Comparison of ENCODE assay signal across 20 cellular contexts in the genomic region with DNA sequence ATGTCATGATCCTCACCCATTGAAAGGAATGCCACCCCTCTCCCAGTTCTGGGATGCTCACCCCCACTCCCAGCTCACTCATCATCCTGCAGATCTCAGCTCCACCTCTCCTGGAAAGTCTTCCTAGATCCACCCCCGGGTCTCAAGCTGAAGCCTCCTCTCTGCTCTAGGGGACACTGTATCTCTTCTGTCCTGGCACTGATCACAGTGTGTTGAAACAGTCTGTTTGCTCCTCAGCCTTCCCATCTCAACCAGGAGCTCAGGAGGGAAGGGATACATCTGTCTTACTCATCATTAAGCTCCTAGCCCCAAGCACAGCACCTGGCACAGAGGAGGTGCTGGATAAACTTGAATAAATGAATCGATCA.
A peak's percentile ranks its signal among the peaks of the same experiment; 100 is the strongest.
DNase-seq lines count a peak whose midpoint lies in the region; ATAC-seq and TF ChIP-seq lines count a peak whose summit lies in the region.
"Had no signal": no experiment of that assay in that cellular context is flagged by ENCODE, and none has a peak within 500 bp of the region (broad histone marks: within the 10 kb centered on the region; RNA-seq: fewer than 3 reads in every experiment).

No MANE protein-coding gene starts in this region.

- no peak overlapping the region for H3K4me3 ChIP-seq in left ventricle myocardium inferior
- H3K4me3 ChIP-seq in breast epithelium = no peak overlapping the region
- H3K4me3 ChIP-seq in vagina = no peak overlapping the region
- H3K4me3 ChIP-seq: BLaER1, GM12878, GM23248, HAP-1 had no signal

- H3K4me1 ChIP-seq in left ventricle myocardium inferior (peaks cover 74% of the 10 kb centered on the region), breast epithelium (peaks cover 25 to 51% of the 10 kb centered on the region in 2 donors), vagina (peaks cover 69% of the 10 kb centered on the region)

- intact Hi-C loops in Right ventricle myocardium superior (cut with DNase I) (no loop called here), left ventricle myocardium inferior (cut with micrococcal nuclease) (no loop called here), breast epithelium (cut with DNase I; ENCODE audit: low total_unique reads) (loop anchor here (1.0 kb wide), 1 partner anchor 39 kb away; no protein-coding TSS in a partner anchor), vagina (cut with DNase I) (no loop called here)

- no peaks in the 10 kb centered on the region for H3K36me3 Mint-ChIP-seq in nephron (ENCODE audit: low read depth)
- H3K36me3 Mint-ChIP-seq: CD4-positive, alpha-beta memory T cell had no signal

- DNase-seq in Right ventricle myocardium superior = peak; percentile 19
- no peak for DNase-seq in left ventricle myocardium inferior
- no peak for DNase-seq in breast epithelium (ENCODE audit: low spot score in 2 of 2)
- DNase-seq in vagina (ENCODE audit: extremely low spot score in 2 of 2) = no peak
- DNase-seq in iPS-NIHi7 (ENCODE audit: extremely low spot score) = no peak
- no peak for DNase-seq in NCI-H82 (lab: John Stamatoyannopoulos, UW)
- no peak for DNase-seq in NCI-H128 (lab: John Stamatoyannopoulos, UW; ENCODE audit: unreplicated experiment)
- DNase-seq: CD4-positive, alpha-beta memory T cell; DMS153; GM23248; NCI-H1105 treated with DMSO at 0.1 percent for 48 hours; NCI-H1694 treated with DMSO at 0.1 percent for 48 hours; NCI-H2107; NCI-H2227 treated with DMSO at 0.1 percent for 48 hours; NCI-H510A treated with DMSO at 0.1 percent for 48 hours; NCI-H774 had no signal

- H3K27me3 ChIP-seq in left ventricle myocardium inferior (ENCODE audit: low read depth) (no peaks in the 10 kb centered on the region), breast epithelium (no peaks in the 10 kb centered on the region), vagina (no peaks in the 10 kb centered on the region)
- H3K27me3 ChIP-seq: BLaER1 had no signal

- no peak overlapping the region for H3K27ac ChIP-seq in left ventricle myocardium inferior (replicated peaks)
- H3K27ac ChIP-seq in breast epithelium = peak overlapping the region; percentile 84 to 91
- peak overlapping the region; percentile 79 for H3K27ac ChIP-seq in vagina
- H3K27ac ChIP-seq: BLaER1, GM23248 had no signal

- H3K9me3 Mint-ChIP-seq in nephron = no peaks in the 10 kb centered on the region

- peak overlapping the region in 2 of 3 experiments; percentile 5 to 19 for H3K27ac Mint-ChIP-seq in nephron
- H3K27ac Mint-ChIP-seq: CD4-positive, alpha-beta memory T cell had no signal

- no peaks in the 10 kb centered on the region for H3K27me3 Mint-ChIP-seq in nephron (ENCODE audit: low read depth)

- TF ChIP-seq CTCF in left ventricle myocardium inferior (IDR thresholded peaks at IDR 0.05; ENCODE audit: borderline replicate concordance) (no peak), breast epithelium (IDR thresholded peaks at IDR 0.05) (no peak), nephron (IDR thresholded peaks at IDR 0.05; ENCODE audit: unreplicated experiment in 3 of 3) (no peak), vagina (IDR thresholded peaks at IDR 0.05) (no peak)

- no peaks in the 10 kb centered on the region for H3K36me3 ChIP-seq in left ventricle myocardium inferior
- H3K36me3 ChIP-seq in breast epithelium = no peaks in the 10 kb centered on the region
- no peaks in the 10 kb centered on the region for H3K36me3 ChIP-seq in vagina
- H3K36me3 ChIP-seq: BLaER1, HAP-1 had no signal

- no peak overlapping the region for H3K4me3 Mint-ChIP-seq in nephron
- H3K4me3 Mint-ChIP-seq: CD4-positive, alpha-beta memory T cell had no signal

- no peak for ATAC-seq in Right ventricle myocardium superior (ENCODE audit: poor library complexity)
- ATAC-seq: GM12878 had no signal

- peaks cover 41% of the 10 kb centered on the region for H3K4me1 Mint-ChIP-seq in nephron
- H3K4me1 Mint-ChIP-seq: CD4-positive, alpha-beta memory T cell had no signal

- H3K9me3 ChIP-seq in left ventricle myocardium inferior (replicated peaks) (no peaks in the 10 kb centered on the region), breast epithelium (no peaks in the 10 kb centered on the region), vagina (no peaks in the 10 kb centered on the region)
- H3K9me3 ChIP-seq: BLaER1, HAP-1 had no signal

- TF ChIP-seq POLR2A in breast epithelium (IDR thresholded peaks at IDR 0.05) (no peak), vagina (IDR thresholded peaks at IDR 0.05) (no peak)
